In genomic region chr2:226649871-226650660, GRCh38 we compare ENCODE assay signal across 1 cellular context.
TF ChIP-seq lines count a peak whose summit lies in the region.

No MANE protein-coding gene starts in this region.

TF ChIP-seq in HepG2, 621 proteins besides CTCF, POLR2A, EP300 and RAD21 (continued from another document and continues in another):
- TF ChIP-seq, protein P1, sequence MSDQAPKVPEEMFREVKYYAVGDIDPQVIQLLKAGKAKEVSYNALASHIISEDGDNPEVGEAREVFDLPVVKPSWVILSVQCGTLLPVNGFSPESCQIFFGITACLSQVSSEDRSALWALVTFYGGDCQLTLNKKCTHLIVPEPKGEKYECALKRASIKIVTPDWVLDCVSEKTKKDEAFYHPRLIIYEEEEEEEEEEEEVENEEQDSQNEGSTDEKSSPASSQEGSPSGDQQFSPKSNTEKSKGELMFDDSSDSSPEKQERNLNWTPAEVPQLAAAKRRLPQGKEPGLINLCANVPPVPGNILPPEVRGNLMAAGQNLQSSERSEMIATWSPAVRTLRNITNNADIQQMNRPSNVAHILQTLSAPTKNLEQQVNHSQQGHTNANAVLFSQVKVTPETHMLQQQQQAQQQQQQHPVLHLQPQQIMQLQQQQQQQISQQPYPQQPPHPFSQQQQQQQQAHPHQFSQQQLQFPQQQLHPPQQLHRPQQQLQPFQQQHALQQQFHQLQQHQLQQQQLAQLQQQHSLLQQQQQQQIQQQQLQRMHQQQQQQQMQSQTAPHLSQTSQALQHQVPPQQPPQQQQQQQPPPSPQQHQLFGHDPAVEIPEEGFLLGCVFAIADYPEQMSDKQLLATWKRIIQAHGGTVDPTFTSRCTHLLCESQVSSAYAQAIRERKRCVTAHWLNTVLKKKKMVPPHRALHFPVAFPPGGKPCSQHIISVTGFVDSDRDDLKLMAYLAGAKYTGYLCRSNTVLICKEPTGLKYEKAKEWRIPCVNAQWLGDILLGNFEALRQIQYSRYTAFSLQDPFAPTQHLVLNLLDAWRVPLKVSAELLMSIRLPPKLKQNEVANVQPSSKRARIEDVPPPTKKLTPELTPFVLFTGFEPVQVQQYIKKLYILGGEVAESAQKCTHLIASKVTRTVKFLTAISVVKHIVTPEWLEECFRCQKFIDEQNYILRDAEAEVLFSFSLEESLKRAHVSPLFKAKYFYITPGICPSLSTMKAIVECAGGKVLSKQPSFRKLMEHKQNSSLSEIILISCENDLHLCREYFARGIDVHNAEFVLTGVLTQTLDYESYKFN (CRISPR knock-in tag; conservative IDR thresholded peaks at IDR 0.05), result peak; percentile 87
- TF ChIP-seq KDM2A (CRISPR knock-in tag; IDR thresholded peaks at IDR 0.05; ENCODE audit: borderline replicate concordance, low read depth) (peak; percentile 85), GATAD1 (CRISPR knock-in tag; IDR thresholded peaks at IDR 0.05) (peak; percentile 68), ZMYM4 (CRISPR knock-in tag; IDR thresholded peaks at IDR 0.05) (peak; percentile 97), ZNF674 (CRISPR knock-in tag; IDR thresholded peaks at IDR 0.05; ENCODE audit: low read depth) (0 out of 2 replicates have a peak, but pooled peaks have one; percentile 42), ZNF282 (IDR thresholded peaks at IDR 0.05; ENCODE audit: partially characterized antibody) (no peak), KDM4B (CRISPR knock-in tag; IDR thresholded peaks at IDR 0.05) (peak; percentile 86; the same call in 1 of the 2 replicates), ZNF563 (CRISPR knock-in tag; IDR thresholded peaks at IDR 0.05) (peak; percentile 80; the same call in 1 of the 2 replicates), PHF20 (CRISPR knock-in tag; IDR thresholded peaks at IDR 0.05) (peak; percentile 22; the same call in 1 of the 2 replicates), WIZ (CRISPR knock-in tag; IDR thresholded peaks at IDR 0.05) (peak; percentile 63; the same call in 1 of the 2 replicates), ZNF318 (CRISPR knock-in tag; IDR thresholded peaks at IDR 0.05) (peak; percentile 80; the same call in 1 of the 2 replicates), KIAA2018 (CRISPR knock-in tag; IDR thresholded peaks at IDR 0.05; ENCODE audit: borderline replicate concordance) (0 out of 2 replicates have a peak, but pooled peaks have one; percentile 1), ZNF414 (CRISPR knock-in tag; IDR thresholded peaks at IDR 0.05) (peak; percentile 96), ARNTL (CRISPR knock-in tag; IDR thresholded peaks at IDR 0.05) (peak; percentile 48; the same call in 1 of the 2 replicates), SNAI1 (CRISPR knock-in tag; IDR thresholded peaks at IDR 0.05; ENCODE audit: borderline replicate concordance) (no peak; the same call in 1 of the 2 replicates), ARID2 (CRISPR knock-in tag; IDR thresholded peaks at IDR 0.05; ENCODE audit: borderline replicate concordance) (no peak; the same call in 1 of the 2 replicates), FOXK2 (IDR thresholded peaks at IDR 0.05) (peak; percentile 54; the same call in 1 of the 2 replicates), ZBTB25 (CRISPR knock-in tag; IDR thresholded peaks at IDR 0.05) (peak; percentile 84), SIX4 (CRISPR knock-in tag; IDR thresholded peaks at IDR 0.05) (no peak), ASH2L (IDR thresholded peaks at IDR 0.05; ENCODE audit: insufficient read length, low read depth, low read length) (peak; percentile 58), ZNF17 (CRISPR knock-in tag; IDR thresholded peaks at IDR 0.05) (peak; percentile 99)
- TF ChIP-seq, protein P2, sequence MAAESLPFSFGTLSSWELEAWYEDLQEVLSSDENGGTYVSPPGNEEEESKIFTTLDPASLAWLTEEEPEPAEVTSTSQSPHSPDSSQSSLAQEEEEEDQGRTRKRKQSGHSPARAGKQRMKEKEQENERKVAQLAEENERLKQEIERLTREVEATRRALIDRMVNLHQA (CRISPR knock-in tag; IDR thresholded peaks at IDR 0.05), result no peak
- TF ChIP-seq, protein P3, sequence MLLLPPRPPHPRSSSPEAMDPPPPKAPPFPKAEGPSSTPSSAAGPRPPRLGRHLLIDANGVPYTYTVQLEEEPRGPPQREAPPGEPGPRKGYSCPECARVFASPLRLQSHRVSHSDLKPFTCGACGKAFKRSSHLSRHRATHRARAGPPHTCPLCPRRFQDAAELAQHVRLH (CRISPR knock-in tag; IDR thresholded peaks at IDR 0.05; ENCODE audit: borderline replicate concordance, low read depth), result peak; percentile 94
- TF ChIP-seq, protein P4, sequence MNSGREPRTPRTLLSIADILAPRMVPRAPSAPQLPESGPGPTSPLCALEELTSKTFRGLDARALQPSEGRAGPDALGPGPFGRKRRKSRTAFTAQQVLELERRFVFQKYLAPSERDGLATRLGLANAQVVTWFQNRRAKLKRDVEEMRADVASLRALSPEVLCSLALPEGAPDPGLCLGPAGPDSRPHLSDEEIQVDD (CRISPR knock-in tag; IDR thresholded peaks at IDR 0.05; ENCODE audit: borderline replicate concordance), result peak; percentile 80; the same call in 1 of the 2 replicates
- TF ChIP-seq, protein P5, sequence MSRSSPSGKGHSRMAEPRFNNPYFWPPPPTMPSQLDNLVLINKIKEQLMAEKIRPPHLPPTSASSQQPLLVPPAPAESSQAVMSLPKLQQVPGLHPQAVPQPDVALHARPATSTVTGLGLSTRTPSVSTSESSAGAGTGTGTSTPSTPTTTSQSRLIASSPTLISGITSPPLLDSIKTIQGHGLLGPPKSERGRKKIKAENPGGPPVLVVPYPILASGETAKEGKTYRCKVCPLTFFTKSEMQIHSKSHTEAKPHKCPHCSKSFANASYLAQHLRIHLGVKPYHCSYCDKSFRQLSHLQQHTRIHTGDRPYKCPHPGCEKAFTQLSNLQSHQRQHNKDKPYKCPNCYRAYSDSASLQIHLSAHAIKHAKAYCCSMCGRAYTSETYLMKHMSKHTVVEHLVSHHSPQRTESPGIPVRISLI (CRISPR knock-in tag; IDR thresholded peaks at IDR 0.05; ENCODE audit: borderline replicate concordance), result peak; percentile 28; the same call in 1 of the 2 replicates
- TF ChIP-seq, protein P6, sequence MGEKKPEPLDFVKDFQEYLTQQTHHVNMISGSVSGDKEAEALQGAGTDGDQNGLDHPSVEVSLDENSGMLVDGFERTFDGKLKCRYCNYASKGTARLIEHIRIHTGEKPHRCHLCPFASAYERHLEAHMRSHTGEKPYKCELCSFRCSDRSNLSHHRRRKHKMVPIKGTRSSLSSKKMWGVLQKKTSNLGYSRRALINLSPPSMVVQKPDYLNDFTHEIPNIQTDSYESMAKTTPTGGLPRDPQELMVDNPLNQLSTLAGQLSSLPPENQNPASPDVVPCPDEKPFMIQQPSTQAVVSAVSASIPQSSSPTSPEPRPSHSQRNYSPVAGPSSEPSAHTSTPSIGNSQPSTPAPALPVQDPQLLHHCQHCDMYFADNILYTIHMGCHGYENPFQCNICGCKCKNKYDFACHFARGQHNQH (CRISPR knock-in tag; IDR thresholded peaks at IDR 0.05), result peak; percentile 93
